In the genomic region with DNA sequence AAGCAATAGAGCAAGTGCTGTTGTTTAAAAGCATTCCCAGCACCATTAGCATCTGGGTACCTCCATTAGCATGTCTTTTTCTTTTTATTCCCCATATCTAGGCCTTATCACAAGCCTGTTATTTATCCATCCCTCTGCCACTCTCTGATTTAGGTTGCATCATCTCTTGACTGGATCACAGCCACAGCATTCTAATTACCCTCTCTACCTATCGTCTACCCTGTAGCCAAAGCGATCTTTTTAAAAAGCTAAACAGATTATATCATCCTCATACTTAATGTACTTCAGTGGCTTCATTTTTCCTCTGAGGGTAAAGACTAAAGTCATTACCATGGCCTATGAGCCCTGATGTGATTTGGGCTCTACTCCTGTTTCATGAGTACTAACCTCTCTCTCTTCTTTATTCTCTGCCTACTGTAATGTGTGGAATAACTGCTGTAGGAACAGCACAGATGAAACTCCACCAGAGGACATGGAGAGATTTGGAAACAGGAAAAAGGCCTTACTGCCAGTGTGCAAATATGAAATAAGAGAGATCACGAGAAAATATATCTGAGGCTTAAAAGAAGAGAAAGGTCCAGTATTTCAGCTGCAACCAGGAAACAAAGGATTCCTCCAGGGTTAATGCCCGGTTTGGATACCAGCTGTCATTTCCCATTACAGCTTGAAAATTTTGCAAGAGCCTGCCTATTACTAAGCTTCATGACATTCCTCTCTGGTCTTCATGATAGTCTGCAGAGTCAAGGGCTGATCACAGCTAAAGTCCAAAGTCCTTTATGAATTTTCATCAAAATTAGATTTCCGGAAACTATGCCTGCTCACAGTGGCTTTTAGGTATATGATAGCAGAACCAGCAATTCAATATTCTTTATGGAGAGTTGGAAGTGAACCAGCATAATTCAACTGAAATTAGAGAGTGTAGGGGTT, we compare ENCODE assay signal across 13 cellular contexts.
A peak's percentile ranks its signal among the peaks of the same experiment; 100 is the strongest.
DNase-seq lines count a peak whose midpoint lies in the region; ATAC-seq, FAIRE-seq and TF ChIP-seq lines count a peak whose summit lies in the region.
"Had no signal": no experiment of that assay in that cellular context is flagged by ENCODE, and none has a peak within 500 bp of the region (broad histone marks: within the 10 kb centered on the region; RNA-seq: fewer than 3 reads in every experiment).

No MANE protein-coding gene starts in this region.

- POLR2A ChIA-PET in RWPE1 (lab: Yijun Ruan, JAX; ENCODE audit: low non-redundant PET) = no interaction called here

- H3K27me3 ChIP-seq in ascending aorta = no peaks in the 10 kb centered on the region

- peak; percentile 66 for ATAC-seq in left ventricle myocardium superior

- intact Hi-C loops in ascending aorta (cut with DNase I) = no loop called here
- intact Hi-C loops in left ventricle myocardium superior (cut with micrococcal nuclease) = no loop called here
- intact Hi-C loops in kidney (cut with DNase I) = no loop called here

- H3K36me3 ChIP-seq in ascending aorta = no peaks in the 10 kb centered on the region
- H3K36me3 ChIP-seq in kidney (ENCODE audit: control insufficient read depth in 1 of 2, insufficient read depth in 2 of 2, low read length in 2 of 2) = no peaks in the 10 kb centered on the region

- no peak overlapping the region for H3K9ac ChIP-seq in kidney (ENCODE audit: low read length in 2 of 2)

- TF ChIP-seq CTCF in ascending aorta (IDR thresholded peaks at IDR 0.05) = no peak
- no peak for TF ChIP-seq CTCF in kidney (IDR thresholded peaks at IDR 0.05; ENCODE audit: borderline replicate concordance, extremely low read depth, insufficient read depth)
- TF ChIP-seq CTCF in RWPE1 (conservative IDR thresholded peaks at IDR 0.05; ENCODE audit: low read depth) = no peak

- DNase-seq in SHP77 treated with DMSO at 0.1 percent for 48 hours (lab: John Stamatoyannopoulos, UW) = peak; percentile 7
- no peak for DNase-seq in SHP77 (lab: John Stamatoyannopoulos, UW)
- DNase-seq in ascending aorta (ENCODE audit: low spot score in 2 of 2) = no peak
- no peak for DNase-seq in left ventricle myocardium superior
- no peak for DNase-seq in ureter (ENCODE audit: low spot score)
- no peak for DNase-seq in kidney
- DNase-seq in RWPE1 (ENCODE audit: low spot score) = no peak
- no peak for DNase-seq in T1000 (lab: John Stamatoyannopoulos, UW)
- DNase-seq: ACHN; GOT3; NCI-H1048; occipital lobe; stimulated activated CD4-positive, alpha-beta T cell treated with anti-CD3 and anti-CD28 coated beads, Interleukin-2, amount 100 ng/mL, for 48 hours had no signal

- H3K27ac ChIP-seq in ascending aorta = peak overlapping the region; percentile 65 to 73
- H3K27ac ChIP-seq in kidney (ENCODE audit: low read depth in 2 of 2, low read length in 2 of 2) = no peak overlapping the region
- no peak overlapping the region for H3K27ac ChIP-seq in RWPE1

- H3K4me1 ChIP-seq in ascending aorta (peaks cover 0 to 6% of the 10 kb centered on the region in 2 donors), kidney (ENCODE audit: control insufficient read depth in 1 of 2, insufficient read depth in 1 of 2, low read depth in 1 of 2, low read length in 2 of 2) (no peaks in the 10 kb centered on the region)

- peak overlapping the region in 1 of 2 donors; percentile 17 for H3K4me3 ChIP-seq in ascending aorta
- H3K4me3 ChIP-seq in kidney (ENCODE audit: low read length in 2 of 2) = no peak overlapping the region

- no peak for FAIRE-seq in kidney (lab: Jason Lieb, UNC)

- H3K9me3 ChIP-seq in ascending aorta (no peaks in the 10 kb centered on the region), kidney (ENCODE audit: control insufficient read depth in 1 of 2, low read length in 2 of 2) (no peaks in the 10 kb centered on the region)

- CTCF ChIA-PET in RWPE1 (lab: Yijun Ruan, JAX) = no interaction called here

Comparison
In these comparisons a context has a peak if more than half of its experiments do, and no peak if none do; other contexts are left out.
1. H3K27ac ChIP-seq: peak in ascending aorta (2 of 2); none in kidney (0 of 2) and RWPE1 (single experiment).